1 cellular context compared by ENCODE assay signal in the genomic region with DNA sequence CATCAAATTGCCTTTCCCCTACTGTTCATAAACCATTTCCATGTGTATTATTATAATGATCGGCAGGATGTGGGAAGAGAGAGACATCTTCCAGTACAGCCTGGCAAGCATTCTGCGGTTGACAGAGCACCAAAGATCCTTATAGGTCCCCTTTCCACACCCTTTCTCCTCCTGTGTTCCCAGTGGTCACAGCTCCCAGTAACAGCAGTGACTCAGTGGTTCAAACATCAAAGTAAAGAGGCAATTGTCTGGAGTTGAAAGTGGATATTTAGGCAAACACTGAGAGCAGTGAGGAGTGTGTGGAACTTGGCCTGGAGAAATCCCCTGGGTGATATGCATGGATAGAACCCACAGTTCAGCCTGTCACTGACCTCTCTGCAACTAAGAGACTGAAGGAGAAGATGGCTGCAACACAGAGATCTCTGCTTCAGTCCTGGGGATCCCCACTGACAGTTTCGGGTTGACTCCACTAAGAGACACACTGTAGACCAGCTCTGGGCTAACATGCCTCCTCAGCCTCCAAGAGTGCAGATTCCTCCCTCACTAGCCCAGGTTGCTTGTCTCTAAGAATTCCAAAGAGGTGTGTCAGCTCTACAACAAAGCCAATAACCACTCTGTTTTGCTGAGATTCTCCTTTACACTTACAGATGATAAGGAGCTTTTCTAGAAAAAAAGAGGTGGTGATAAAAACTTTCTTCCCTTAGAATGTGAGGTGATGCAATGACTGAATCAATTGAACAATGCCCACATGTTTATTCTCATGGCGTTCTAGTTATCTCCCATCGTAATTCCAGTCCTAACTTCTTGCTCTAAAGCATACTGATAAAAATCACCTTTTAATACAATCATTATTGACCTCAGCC.
TF ChIP-seq lines count a peak whose summit lies in the region.

No MANE protein-coding gene starts in this region.

TF ChIP-seq in GM12878, 131 proteins besides CTCF, POLR2A, EP300 and RAD21 (continued from another document and continues in another):
- TF ChIP-seq, protein P1, sequence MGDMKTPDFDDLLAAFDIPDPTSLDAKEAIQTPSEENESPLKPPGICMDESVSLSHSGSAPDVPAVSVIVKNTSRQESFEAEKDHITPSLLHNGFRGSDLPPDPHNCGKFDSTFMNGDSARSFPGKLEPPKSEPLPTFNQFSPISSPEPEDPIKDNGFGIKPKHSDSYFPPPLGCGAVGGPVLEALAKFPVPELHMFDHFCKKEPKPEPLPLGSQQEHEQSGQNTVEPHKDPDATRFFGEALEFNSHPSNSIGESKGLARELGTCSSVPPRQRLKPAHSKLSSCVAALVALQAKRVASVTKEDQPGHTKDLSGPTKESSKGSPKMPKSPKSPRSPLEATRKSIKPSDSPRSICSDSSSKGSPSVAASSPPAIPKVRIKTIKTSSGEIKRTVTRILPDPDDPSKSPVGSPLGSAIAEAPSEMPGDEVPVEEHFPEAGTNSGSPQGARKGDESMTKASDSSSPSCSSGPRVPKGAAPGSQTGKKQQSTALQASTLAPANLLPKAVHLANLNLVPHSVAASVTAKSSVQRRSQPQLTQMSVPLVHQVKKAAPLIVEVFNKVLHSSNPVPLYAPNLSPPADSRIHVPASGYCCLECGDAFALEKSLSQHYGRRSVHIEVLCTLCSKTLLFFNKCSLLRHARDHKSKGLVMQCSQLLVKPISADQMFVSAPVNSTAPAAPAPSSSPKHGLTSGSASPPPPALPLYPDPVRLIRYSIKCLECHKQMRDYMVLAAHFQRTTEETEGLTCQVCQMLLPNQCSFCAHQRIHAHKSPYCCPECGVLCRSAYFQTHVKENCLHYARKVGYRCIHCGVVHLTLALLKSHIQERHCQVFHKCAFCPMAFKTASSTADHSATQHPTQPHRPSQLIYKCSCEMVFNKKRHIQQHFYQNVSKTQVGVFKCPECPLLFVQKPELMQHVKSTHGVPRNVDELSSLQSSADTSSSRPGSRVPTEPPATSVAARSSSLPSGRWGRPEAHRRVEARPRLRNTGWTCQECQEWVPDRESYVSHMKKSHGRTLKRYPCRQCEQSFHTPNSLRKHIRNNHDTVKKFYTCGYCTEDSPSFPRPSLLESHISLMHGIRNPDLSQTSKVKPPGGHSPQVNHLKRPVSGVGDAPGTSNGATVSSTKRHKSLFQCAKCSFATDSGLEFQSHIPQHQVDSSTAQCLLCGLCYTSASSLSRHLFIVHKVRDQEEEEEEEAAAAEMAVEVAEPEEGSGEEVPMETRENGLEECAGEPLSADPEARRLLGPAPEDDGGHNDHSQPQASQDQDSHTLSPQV (IDR thresholded peaks at IDR 0.05), result no peak
- TF ChIP-seq, protein P2, sequence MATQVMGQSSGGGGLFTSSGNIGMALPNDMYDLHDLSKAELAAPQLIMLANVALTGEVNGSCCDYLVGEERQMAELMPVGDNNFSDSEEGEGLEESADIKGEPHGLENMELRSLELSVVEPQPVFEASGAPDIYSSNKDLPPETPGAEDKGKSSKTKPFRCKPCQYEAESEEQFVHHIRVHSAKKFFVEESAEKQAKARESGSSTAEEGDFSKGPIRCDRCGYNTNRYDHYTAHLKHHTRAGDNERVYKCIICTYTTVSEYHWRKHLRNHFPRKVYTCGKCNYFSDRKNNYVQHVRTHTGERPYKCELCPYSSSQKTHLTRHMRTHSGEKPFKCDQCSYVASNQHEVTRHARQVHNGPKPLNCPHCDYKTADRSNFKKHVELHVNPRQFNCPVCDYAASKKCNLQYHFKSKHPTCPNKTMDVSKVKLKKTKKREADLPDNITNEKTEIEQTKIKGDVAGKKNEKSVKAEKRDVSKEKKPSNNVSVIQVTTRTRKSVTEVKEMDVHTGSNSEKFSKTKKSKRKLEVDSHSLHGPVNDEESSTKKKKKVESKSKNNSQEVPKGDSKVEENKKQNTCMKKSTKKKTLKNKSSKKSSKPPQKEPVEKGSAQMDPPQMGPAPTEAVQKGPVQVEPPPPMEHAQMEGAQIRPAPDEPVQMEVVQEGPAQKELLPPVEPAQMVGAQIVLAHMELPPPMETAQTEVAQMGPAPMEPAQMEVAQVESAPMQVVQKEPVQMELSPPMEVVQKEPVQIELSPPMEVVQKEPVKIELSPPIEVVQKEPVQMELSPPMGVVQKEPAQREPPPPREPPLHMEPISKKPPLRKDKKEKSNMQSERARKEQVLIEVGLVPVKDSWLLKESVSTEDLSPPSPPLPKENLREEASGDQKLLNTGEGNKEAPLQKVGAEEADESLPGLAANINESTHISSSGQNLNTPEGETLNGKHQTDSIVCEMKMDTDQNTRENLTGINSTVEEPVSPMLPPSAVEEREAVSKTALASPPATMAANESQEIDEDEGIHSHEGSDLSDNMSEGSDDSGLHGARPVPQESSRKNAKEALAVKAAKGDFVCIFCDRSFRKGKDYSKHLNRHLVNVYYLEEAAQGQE (IDR thresholded peaks at IDR 0.05; ENCODE audit: low read depth, low read length), result no peak
- TF ChIP-seq NR2C2 (IDR thresholded peaks at IDR 0.05; ENCODE audit: borderline replicate concordance, control insufficient read depth, insufficient read length, low read depth), result no peak
- TF ChIP-seq, protein P3, sequence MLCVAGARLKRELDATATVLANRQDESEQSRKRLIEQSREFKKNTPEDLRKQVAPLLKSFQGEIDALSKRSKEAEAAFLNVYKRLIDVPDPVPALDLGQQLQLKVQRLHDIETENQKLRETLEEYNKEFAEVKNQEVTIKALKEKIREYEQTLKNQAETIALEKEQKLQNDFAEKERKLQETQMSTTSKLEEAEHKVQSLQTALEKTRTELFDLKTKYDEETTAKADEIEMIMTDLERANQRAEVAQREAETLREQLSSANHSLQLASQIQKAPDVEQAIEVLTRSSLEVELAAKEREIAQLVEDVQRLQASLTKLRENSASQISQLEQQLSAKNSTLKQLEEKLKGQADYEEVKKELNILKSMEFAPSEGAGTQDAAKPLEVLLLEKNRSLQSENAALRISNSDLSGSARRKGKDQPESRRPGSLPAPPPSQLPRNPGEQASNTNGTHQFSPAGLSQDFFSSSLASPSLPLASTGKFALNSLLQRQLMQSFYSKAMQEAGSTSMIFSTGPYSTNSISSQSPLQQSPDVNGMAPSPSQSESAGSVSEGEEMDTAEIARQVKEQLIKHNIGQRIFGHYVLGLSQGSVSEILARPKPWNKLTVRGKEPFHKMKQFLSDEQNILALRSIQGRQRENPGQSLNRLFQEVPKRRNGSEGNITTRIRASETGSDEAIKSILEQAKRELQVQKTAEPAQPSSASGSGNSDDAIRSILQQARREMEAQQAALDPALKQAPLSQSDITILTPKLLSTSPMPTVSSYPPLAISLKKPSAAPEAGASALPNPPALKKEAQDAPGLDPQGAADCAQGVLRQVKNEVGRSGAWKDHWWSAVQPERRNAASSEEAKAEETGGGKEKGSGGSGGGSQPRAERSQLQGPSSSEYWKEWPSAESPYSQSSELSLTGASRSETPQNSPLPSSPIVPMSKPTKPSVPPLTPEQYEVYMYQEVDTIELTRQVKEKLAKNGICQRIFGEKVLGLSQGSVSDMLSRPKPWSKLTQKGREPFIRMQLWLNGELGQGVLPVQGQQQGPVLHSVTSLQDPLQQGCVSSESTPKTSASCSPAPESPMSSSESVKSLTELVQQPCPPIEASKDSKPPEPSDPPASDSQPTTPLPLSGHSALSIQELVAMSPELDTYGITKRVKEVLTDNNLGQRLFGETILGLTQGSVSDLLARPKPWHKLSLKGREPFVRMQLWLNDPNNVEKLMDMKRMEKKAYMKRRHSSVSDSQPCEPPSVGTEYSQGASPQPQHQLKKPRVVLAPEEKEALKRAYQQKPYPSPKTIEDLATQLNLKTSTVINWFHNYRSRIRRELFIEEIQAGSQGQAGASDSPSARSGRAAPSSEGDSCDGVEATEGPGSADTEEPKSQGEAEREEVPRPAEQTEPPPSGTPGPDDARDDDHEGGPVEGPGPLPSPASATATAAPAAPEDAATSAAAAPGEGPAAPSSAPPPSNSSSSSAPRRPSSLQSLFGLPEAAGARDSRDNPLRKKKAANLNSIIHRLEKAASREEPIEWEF (IDR thresholded peaks at IDR 0.05; ENCODE audit: insufficient replicate concordance, low read depth, low read length), result no peak
- TF ChIP-seq, protein P4, sequence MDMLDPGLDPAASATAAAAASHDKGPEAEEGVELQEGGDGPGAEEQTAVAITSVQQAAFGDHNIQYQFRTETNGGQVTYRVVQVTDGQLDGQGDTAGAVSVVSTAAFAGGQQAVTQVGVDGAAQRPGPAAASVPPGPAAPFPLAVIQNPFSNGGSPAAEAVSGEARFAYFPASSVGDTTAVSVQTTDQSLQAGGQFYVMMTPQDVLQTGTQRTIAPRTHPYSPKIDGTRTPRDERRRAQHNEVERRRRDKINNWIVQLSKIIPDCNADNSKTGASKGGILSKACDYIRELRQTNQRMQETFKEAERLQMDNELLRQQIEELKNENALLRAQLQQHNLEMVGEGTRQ (IDR thresholded peaks at IDR 0.05; ENCODE audit: borderline replicate concordance, low read depth, low read length), result no peak
- TF ChIP-seq KLF5 (IDR thresholded peaks at IDR 0.05; ENCODE audit: partially characterized antibody), result no peak
- TF ChIP-seq, protein P5, sequence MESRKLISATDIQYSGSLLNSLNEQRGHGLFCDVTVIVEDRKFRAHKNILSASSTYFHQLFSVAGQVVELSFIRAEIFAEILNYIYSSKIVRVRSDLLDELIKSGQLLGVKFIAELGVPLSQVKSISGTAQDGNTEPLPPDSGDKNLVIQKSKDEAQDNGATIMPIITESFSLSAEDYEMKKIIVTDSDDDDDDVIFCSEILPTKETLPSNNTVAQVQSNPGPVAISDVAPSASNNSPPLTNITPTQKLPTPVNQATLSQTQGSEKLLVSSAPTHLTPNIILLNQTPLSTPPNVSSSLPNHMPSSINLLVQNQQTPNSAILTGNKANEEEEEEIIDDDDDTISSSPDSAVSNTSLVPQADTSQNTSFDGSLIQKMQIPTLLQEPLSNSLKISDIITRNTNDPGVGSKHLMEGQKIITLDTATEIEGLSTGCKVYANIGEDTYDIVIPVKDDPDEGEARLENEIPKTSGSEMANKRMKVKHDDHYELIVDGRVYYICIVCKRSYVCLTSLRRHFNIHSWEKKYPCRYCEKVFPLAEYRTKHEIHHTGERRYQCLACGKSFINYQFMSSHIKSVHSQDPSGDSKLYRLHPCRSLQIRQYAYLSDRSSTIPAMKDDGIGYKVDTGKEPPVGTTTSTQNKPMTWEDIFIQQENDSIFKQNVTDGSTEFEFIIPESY (IDR thresholded peaks at IDR 0.05), result no peak
- TF ChIP-seq MTA3 (IDR thresholded peaks at IDR 0.05; ENCODE audit: borderline replicate concordance, low read length), result no peak
- no peak for TF ChIP-seq NR2C1 (IDR thresholded peaks at IDR 0.05)
- TF ChIP-seq RCOR1 (conservative IDR thresholded peaks at IDR 0.05; ENCODE audit: low read depth, low read length), result no peak
- TF ChIP-seq, protein P6, sequence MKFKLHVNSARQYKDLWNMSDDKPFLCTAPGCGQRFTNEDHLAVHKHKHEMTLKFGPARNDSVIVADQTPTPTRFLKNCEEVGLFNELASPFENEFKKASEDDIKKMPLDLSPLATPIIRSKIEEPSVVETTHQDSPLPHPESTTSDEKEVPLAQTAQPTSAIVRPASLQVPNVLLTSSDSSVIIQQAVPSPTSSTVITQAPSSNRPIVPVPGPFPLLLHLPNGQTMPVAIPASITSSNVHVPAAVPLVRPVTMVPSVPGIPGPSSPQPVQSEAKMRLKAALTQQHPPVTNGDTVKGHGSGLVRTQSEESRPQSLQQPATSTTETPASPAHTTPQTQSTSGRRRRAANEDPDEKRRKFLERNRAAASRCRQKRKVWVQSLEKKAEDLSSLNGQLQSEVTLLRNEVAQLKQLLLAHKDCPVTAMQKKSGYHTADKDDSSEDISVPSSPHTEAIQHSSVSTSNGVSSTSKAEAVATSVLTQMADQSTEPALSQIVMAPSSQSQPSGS (IDR thresholded peaks at IDR 0.05; ENCODE audit: low read length), result no peak
- TF ChIP-seq, protein P7, sequence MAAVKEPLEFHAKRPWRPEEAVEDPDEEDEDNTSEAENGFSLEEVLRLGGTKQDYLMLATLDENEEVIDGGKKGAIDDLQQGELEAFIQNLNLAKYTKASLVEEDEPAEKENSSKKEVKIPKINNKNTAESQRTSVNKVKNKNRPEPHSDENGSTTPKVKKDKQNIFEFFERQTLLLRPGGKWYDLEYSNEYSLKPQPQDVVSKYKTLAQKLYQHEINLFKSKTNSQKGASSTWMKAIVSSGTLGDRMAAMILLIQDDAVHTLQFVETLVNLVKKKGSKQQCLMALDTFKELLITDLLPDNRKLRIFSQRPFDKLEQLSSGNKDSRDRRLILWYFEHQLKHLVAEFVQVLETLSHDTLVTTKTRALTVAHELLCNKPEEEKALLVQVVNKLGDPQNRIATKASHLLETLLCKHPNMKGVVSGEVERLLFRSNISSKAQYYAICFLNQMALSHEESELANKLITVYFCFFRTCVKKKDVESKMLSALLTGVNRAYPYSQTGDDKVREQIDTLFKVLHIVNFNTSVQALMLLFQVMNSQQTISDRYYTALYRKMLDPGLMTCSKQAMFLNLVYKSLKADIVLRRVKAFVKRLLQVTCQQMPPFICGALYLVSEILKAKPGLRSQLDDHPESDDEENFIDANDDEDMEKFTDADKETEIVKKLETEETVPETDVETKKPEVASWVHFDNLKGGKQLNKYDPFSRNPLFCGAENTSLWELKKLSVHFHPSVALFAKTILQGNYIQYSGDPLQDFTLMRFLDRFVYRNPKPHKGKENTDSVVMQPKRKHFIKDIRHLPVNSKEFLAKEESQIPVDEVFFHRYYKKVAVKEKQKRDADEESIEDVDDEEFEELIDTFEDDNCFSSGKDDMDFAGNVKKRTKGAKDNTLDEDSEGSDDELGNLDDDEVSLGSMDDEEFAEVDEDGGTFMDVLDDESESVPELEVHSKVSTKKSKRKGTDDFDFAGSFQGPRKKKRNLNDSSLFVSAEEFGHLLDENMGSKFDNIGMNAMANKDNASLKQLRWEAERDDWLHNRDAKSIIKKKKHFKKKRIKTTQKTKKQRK (IDR thresholded peaks at IDR 0.05; ENCODE audit: low read depth, low read length), result no peak
- peak; percentile 72 for TF ChIP-seq MEF2B (IDR thresholded peaks at IDR 0.05; ENCODE audit: partially characterized antibody, poor library complexity, severe bottlenecking)
- TF ChIP-seq, protein P8, sequence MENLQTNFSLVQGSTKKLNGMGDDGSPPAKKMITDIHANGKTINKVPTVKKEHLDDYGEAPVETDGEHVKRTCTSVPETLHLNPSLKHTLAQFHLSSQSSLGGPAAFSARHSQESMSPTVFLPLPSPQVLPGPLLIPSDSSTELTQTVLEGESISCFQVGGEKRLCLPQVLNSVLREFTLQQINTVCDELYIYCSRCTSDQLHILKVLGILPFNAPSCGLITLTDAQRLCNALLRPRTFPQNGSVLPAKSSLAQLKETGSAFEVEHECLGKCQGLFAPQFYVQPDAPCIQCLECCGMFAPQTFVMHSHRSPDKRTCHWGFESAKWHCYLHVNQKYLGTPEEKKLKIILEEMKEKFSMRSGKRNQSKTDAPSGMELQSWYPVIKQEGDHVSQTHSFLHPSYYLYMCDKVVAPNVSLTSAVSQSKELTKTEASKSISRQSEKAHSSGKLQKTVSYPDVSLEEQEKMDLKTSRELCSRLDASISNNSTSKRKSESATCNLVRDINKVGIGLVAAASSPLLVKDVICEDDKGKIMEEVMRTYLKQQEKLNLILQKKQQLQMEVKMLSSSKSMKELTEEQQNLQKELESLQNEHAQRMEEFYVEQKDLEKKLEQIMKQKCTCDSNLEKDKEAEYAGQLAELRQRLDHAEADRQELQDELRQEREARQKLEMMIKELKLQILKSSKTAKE (IDR thresholded peaks at IDR 0.05; ENCODE audit: low read depth, poor library complexity, severe bottlenecking), result peak; percentile 37
- no peak; the same call in 1 of the 2 replicates for TF ChIP-seq SMC3 (IDR thresholded peaks at IDR 0.05; ENCODE audit: borderline replicate concordance, low read length)
- TF ChIP-seq BRCA1 (IDR thresholded peaks at IDR 0.05; ENCODE audit: low read depth, low read length), result no peak
